ENCODE assay signal across 8 cellular contexts in genomic region chr19:38831142-38831605, GRCh38. TPM values are rescaled to one million over a fixed set of nuclear protein-coding genes. Genes with fewer than 3 reads are reported as not detected.
DNase-seq lines count a peak whose midpoint lies in the region; ATAC-seq and TF ChIP-seq lines count a peak whose summit lies in the region.

No MANE protein-coding gene starts in this region.

- H3K4me1 Mint-ChIP-seq in activated naive CD8-positive, alpha-beta T cell treated with anti-CD3 and anti-CD28 coated beads for 36 hours = peaks cover 24% of the 10 kb centered on the region

- H3K27ac ChIP-seq in A673 (ENCODE audit: low read depth, low read length, poor library complexity, severe bottlenecking) = peak overlapping the region; percentile 82

- peak overlapping the region; percentile 97 for H3K4me3 Mint-ChIP-seq in activated naive CD8-positive, alpha-beta T cell treated with anti-CD3 and anti-CD28 coated beads for 36 hours

- H3K9me3 ChIP-seq in A673 (ENCODE audit: low read depth, low read length, poor library complexity, severe bottlenecking) = no peaks in the 10 kb centered on the region

- POLR2A ChIA-PET in A673 (lab: Charles Lee; ENCODE audit: low non-redundant PET) = interaction anchor here (0.5 to 1.2 kb wide), 4 partner anchors 18 to 235 kb away, joined by 3 to 6 read pairs (median 4); no protein-coding TSS in a partner anchor

- no peak for TF ChIP-seq POLR2A in NB4 (IDR thresholded peaks at IDR 0.05; ENCODE audit: extremely low read depth, insufficient read length)

- peak; percentile 36 for ATAC-seq in HG02610 (IDR thresholded peaks at IDR 0.05; ENCODE audit: unreplicated experiment)

- H3K36me3 Mint-ChIP-seq in activated naive CD8-positive, alpha-beta T cell treated with anti-CD3 and anti-CD28 coated beads for 36 hours = peaks cover 26% of the 10 kb centered on the region

- peak overlapping the region; percentile 92 for H3K27ac Mint-ChIP-seq in activated naive CD8-positive, alpha-beta T cell treated with anti-CD3 and anti-CD28 coated beads for 36 hours

- no peaks in the 10 kb centered on the region for H3K27me3 ChIP-seq in A673 (replicated peaks; ENCODE audit: insufficient read depth, low read depth, low read length, poor library complexity)

- no peaks in the 10 kb centered on the region for H3K9me3 Mint-ChIP-seq in activated naive CD8-positive, alpha-beta T cell treated with anti-CD3 and anti-CD28 coated beads for 36 hours

- CTCF ChIA-PET in A673 (lab: Charles Lee) = no interaction called here

- peak overlapping the region; percentile 67 for H3K4me3 ChIP-seq in A673 (ENCODE audit: low read depth, low read length, poor library complexity, severe bottlenecking)
- peak overlapping the region; percentile 77 for H3K4me3 ChIP-seq in NB4 (ENCODE audit: low read depth, low read length)

- H3K36me3 ChIP-seq in A673 (ENCODE audit: insufficient read depth, low read length, poor library complexity, severe bottlenecking) = peaks cover 17% of the 10 kb centered on the region

- BruUV-seq in A673 (replicated peaks; lab: Mats Ljungman, UMichigan) = TSS peak; percentile 56

- H3K27me3 Mint-ChIP-seq in activated naive CD8-positive, alpha-beta T cell treated with anti-CD3 and anti-CD28 coated beads for 36 hours = no peaks in the 10 kb centered on the region

- intact Hi-C loops in A673 (cut with micrococcal nuclease; ENCODE audit: unreplicated experiment) = no loop called here
- intact Hi-C loops in head of caudate nucleus (cut with DNase I) = loop anchor here (5.0 to 10.0 kb wide), 2 partner anchors 99 to 216 kb away; partner anchors contain the start of genes EIF3K and MAP4K1

- no peak for TF ChIP-seq CTCF in A673 (conservative IDR thresholded peaks at IDR 0.05; ENCODE audit: low read depth, low read length)
- TF ChIP-seq CTCF in NB4 (IDR thresholded peaks at IDR 0.05; ENCODE audit: low read depth, low read length) = no peak

- DNase-seq in A673 (ENCODE audit: low spot score) (no peak), GM04504 (ENCODE audit: low read depth) (peak; percentile 83), NB4 (ENCODE audit: low read depth) (peak; percentile 63), head of caudate nucleus (peak in 35 of 42 donors; percentile 3 to 55 (median 28)), nucleus accumbens (lab: John Stamatoyannopoulos, UW) (peak in 33 of 56 donors; percentile 5 to 56 (median 38)), NCI-H1436 treated with DMSO at 0.1 percent for 48 hours (lab: John Stamatoyannopoulos, UW) (no peak)
- peak; percentile 42 for DNase-seq in activated naive CD8-positive, alpha-beta T cell treated with anti-CD3 and anti-CD28 coated beads for 36 hours

- peaks cover 12% of the 10 kb centered on the region for H3K4me1 ChIP-seq in A673 (ENCODE audit: insufficient read depth, low read length, poor library complexity, severe bottlenecking)

RNA-seq across cellular contexts. Expression of gene ECH1, which starts 0.4 kb away (rescaled TPM):
- total RNA-seq in A673 (2021) = 83.1 and 102 TPM in 2 replicates
- 100 to 1,000 TPM; 103 to 107 TPM for total RNA-seq in activated naive CD8-positive, alpha-beta T cell treated with anti-CD3 and anti-CD28 coated beads for 36 hours

RNA-seq across cellular contexts. Expression of gene LGALS4, which starts 18.4 kb away (rescaled TPM):
- 0.32 and 0.81 TPM in 2 replicates for total RNA-seq in A673 (2021)
- under 1 TPM; 0.33 to 0.56 TPM for total RNA-seq in activated naive CD8-positive, alpha-beta T cell treated with anti-CD3 and anti-CD28 coated beads for 36 hours

RNA-seq across cellular contexts. Expression of gene HNRNPL, which starts 18.6 kb away (rescaled TPM):
- 642 and 647 TPM in 2 replicates for total RNA-seq in A673 (2021)
- total RNA-seq in activated naive CD8-positive, alpha-beta T cell treated with anti-CD3 and anti-CD28 coated beads for 36 hours = 100 to 1,000 TPM; 723 to 728 TPM

RNA-seq across cellular contexts. Expression of gene LGALS7B, which starts 42.2 kb away (rescaled TPM):
- total RNA-seq in A673 (2021) = not detected in 2 replicates
- total RNA-seq in activated naive CD8-positive, alpha-beta T cell treated with anti-CD3 and anti-CD28 coated beads for 36 hours = not detected

RNA-seq across cellular contexts. Expression of gene RINL, which starts 46.9 kb away (rescaled TPM):
- 5.7 and 7.4 TPM in 2 replicates for total RNA-seq in A673 (2021)
- 10 to 100 TPM; 74.0 to 75.0 TPM for total RNA-seq in activated naive CD8-positive, alpha-beta T cell treated with anti-CD3 and anti-CD28 coated beads for 36 hours

Comparison
In these comparisons a context has a peak if more than half of its experiments do, and no peak if none do; other contexts are left out.
1. DNase-seq: peak in GM04504 (single experiment), NB4 (single experiment), activated naive CD8-positive, alpha-beta T cell treated with anti-CD3 and anti-CD28 coated beads for 36 hours (single experiment), head of caudate nucleus (35 of 42) and nucleus accumbens (33 of 56); none in A673 (single experiment) and NCI-H1436 treated with DMSO at 0.1 percent for 48 hours (single experiment).